Comparison of ENCODE assay signal across 14 cellular contexts in the genomic region with DNA sequence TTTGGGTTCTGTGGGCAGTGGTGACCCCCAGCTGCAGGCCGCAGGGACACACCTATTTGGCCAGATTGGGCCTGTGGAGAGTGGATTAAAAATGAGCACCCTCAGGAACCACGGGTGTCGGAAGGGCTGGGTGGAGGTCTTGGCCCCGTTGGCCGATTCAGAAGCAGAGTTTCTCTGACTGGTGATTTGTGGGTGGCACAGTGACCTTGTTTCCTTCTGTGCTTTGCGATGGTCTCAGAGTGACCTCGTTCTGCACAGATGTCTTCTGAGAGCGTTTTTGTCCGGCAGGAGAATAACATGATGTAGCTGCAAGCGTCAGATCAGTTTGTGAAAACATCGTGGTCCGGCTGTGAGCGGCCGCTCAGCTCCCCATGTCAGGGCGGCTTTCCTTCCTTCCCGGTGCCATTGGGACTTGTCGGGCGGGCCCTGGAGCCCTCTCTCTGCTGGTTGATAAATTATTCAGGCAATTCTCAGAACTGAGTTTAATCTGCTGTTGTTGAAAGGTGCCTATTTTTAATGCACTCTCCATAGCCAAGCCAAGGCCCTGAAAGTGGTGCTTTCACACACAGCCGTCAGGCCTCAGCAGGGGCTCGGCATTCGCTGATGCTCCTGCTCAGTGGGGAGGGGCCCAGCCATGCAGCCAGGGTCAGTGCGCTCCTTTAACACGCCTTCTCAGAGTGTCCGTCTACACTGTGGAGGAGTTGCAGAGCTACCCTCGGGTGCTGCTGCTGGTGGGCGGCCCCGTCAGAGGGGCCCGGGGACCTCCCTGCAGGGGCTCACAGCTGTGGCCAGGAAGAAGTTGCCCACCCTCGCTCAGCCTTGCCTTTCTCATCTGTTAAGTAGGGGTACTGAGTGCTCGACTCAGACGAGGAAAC.
"Had no signal": no experiment of that assay in that cellular context is flagged by ENCODE, and none has a peak within 500 bp of the region (broad histone marks: within the 10 kb centered on the region; RNA-seq: fewer than 3 reads in every experiment).

No MANE protein-coding gene starts in this region.

- H3K4me1 Mint-ChIP-seq: nephron had no signal

- H3K4me1 ChIP-seq: pancreas, thyroid gland had no signal

- ATAC-seq: activated CD4-positive, CD25-positive, alpha-beta regulatory T cell treated with anti-CD3 and anti-CD28 coated beads, Interleukin-2, amount 50 U/mL, for 24 hours; activated naive CD4-positive, alpha-beta T cell treated with anti-CD3 and anti-CD28 coated beads, Interleukin-2, amount 50 U/mL, for 72 hours; left lung; pancreas had no signal

- H3K27me3 Mint-ChIP-seq: activated T-cell treated with anti-CD3 and anti-CD28 coated beads, Interleukin-2, amount 50 U/mL, for 24 hours had no signal

- H3K27ac Mint-ChIP-seq: immature natural killer cell, memory B cell, nephron had no signal

- H3K36me3 ChIP-seq: brain microvascular endothelial cell, pancreas, thyroid gland had no signal

- H3K27me3 ChIP-seq: thyroid gland had no signal

- H3K9me3 ChIP-seq: pancreas, thyroid gland had no signal

- H3K4me3 ChIP-seq: left lung, pancreas, skin epidermis, thyroid gland had no signal

- H3K4me3 Mint-ChIP-seq: activated T-cell treated with anti-CD3 and anti-CD28 coated beads, Interleukin-2, amount 50 U/mL, for 24 hours; memory B cell; nephron had no signal

- DNase-seq: activated effector memory CD4-positive, alpha-beta T cell treated with anti-CD3 and anti-CD28 coated beads, Interleukin-2, amount 50 U/mL, for 16 hours; amygdala; brain microvascular endothelial cell; dermis blood vessel endothelial cell; immature natural killer cell; pancreas; thyroid gland had no signal

- H3K27ac ChIP-seq: brain microvascular endothelial cell, left lung, pancreas, skin epidermis, thyroid gland had no signal
